ENCODE assay signal across 17 cellular contexts in genomic region chr14:74008843-74009499, GRCh38. TPM values are rescaled to one million over a fixed set of nuclear protein-coding genes. Genes with fewer than 3 reads are reported as not detected.
DNase-seq lines count a peak whose midpoint lies in the region; ATAC-seq, FAIRE-seq and TF ChIP-seq lines count a peak whose summit lies in the region.
"Had no signal": no experiment of that assay in that cellular context is flagged by ENCODE, and none has a peak within 500 bp of the region (broad histone marks: within the 10 kb centered on the region; RNA-seq: fewer than 3 reads in every experiment).

No MANE protein-coding gene starts in this region.

- H3K27ac ChIP-seq in endothelial cell of umbilical vein (ENCODE audit: insufficient read depth, low read depth, low read length) (peak overlapping the region; percentile 69), osteoblast (ENCODE audit: low read depth, low read length) (no peak overlapping the region), adrenal gland (no peak overlapping the region)
- H3K27ac ChIP-seq: BLaER1 had no signal

- no peaks in the 10 kb centered on the region for H3K27me3 Mint-ChIP-seq in memory B cell
- H3K27me3 Mint-ChIP-seq: CD4-positive, alpha-beta memory T cell had no signal

- H3K36me3 ChIP-seq in endothelial cell of umbilical vein (ENCODE audit: control insufficient read depth in 2 of 2, extremely low read depth in 1 of 2, insufficient read depth in 2 of 2, low read length in 2 of 2) (peaks cover 2% of the 10 kb centered on the region in 2 experiments), osteoblast (ENCODE audit: insufficient read depth, low read length) (peaks cover 49% of the 10 kb centered on the region), adrenal gland (replicated peaks in 1 of 2) (peaks cover 0 to 22% of the 10 kb centered on the region in 2 donors)

- TF ChIP-seq POLR2A in endothelial cell of umbilical vein (IDR thresholded peaks at IDR 0.05; ENCODE audit: low read depth, low read length) (no peak), adrenal gland (IDR thresholded peaks at IDR 0.05) (no peak)

- no peak overlapping the region for H3K4me3 ChIP-seq in endothelial cell of umbilical vein (replicated peaks in 1 of 3; ENCODE audit: insufficient read depth in 1 of 3, low read depth in 1 of 3, low read length in 3 of 3)
- H3K4me3 ChIP-seq in osteoblast (ENCODE audit: insufficient read depth, low read length) = no peak overlapping the region
- no peak overlapping the region for H3K4me3 ChIP-seq in adrenal gland
- H3K4me3 ChIP-seq: BLaER1 had no signal

- ATAC-seq in memory B cell (ENCODE audit: low read depth) = no peak
- no peak for ATAC-seq in activated CD4-positive, CD25-positive, alpha-beta regulatory T cell treated with anti-CD3 and anti-CD28 coated beads, Interleukin-2, amount 50 U/mL, for 24 hours

- BruUV-seq in endothelial cell of umbilical vein (replicated peaks; lab: Mats Ljungman, UMichigan) = TSS peak; percentile 21

- dilution Hi-C loops in endothelial cell of umbilical vein (cut with MboI; ENCODE audit: extremely low pct_ligation_motif_present, low sequenced_read_pairs) = no loop called here

- H3K9ac ChIP-seq in endothelial cell of umbilical vein (replicated peaks; ENCODE audit: extremely low read depth, insufficient read depth, low read length) = peak overlapping the region; percentile 55
- H3K9ac ChIP-seq: BLaER1 had no signal

- H3K9me3 Mint-ChIP-seq in memory B cell = no peaks in the 10 kb centered on the region
- H3K9me3 Mint-ChIP-seq: CD14-positive monocyte; CD4-positive, alpha-beta memory T cell; H9 had no signal

- H2AFZ ChIP-seq in endothelial cell of umbilical vein (ENCODE audit: low read depth, low read length) (no peak overlapping the region), osteoblast (ENCODE audit: low read length) (no peak overlapping the region)

- H4K20me1 ChIP-seq in endothelial cell of umbilical vein (replicated peaks; ENCODE audit: control insufficient read depth, extremely low read depth, insufficient read depth, low read length) (no peaks in the 10 kb centered on the region), osteoblast (ENCODE audit: insufficient read depth, low read length) (no peaks in the 10 kb centered on the region)
- H4K20me1 ChIP-seq: BLaER1 had no signal

- CTCF ChIA-PET in endothelial cell of umbilical vein (lab: Charles Lee) = interaction anchor here (0.8 kb wide), 1 partner anchor 10 kb away, joined by 3 read pairs; the partner anchor contains the start of genes BBOF1 and ENTPD5

- TF ChIP-seq CTCF in endothelial cell of umbilical vein (IDR thresholded peaks at IDR 0.05; ENCODE audit: extremely low read depth in 1 of 2, insufficient read depth in 1 of 2, low read depth in 1 of 2, low read length in 2 of 2) (no peak), osteoblast (IDR thresholded peaks at IDR 0.05; ENCODE audit: extremely low read depth, low read depth, low read length) (no peak), adrenal gland (IDR thresholded peaks at IDR 0.05) (no peak)

- POLR2A ChIA-PET in endothelial cell of umbilical vein (lab: Charles Lee) = no interaction called here

- no peaks in the 10 kb centered on the region for H3K79me2 ChIP-seq in endothelial cell of umbilical vein (ENCODE audit: control insufficient read depth, insufficient read depth, low read length)
- no peaks in the 10 kb centered on the region for H3K79me2 ChIP-seq in osteoblast (ENCODE audit: insufficient read depth, low read length)

- H3K27me3 ChIP-seq in endothelial cell of umbilical vein (ENCODE audit: control insufficient read depth in 2 of 2, insufficient read depth in 2 of 2, low read length in 2 of 2) (no peaks in the 10 kb centered on the region), osteoblast (ENCODE audit: insufficient read depth, low read length) (no peaks in the 10 kb centered on the region), adrenal gland (no peaks in the 10 kb centered on the region)
- H3K27me3 ChIP-seq: BLaER1 had no signal

- peaks cover 16% of the 10 kb centered on the region for H3K36me3 Mint-ChIP-seq in memory B cell

- peaks cover 3% of the 10 kb centered on the region for H3K4me1 Mint-ChIP-seq in memory B cell
- H3K4me1 Mint-ChIP-seq: CD4-positive, alpha-beta memory T cell; H9 had no signal

- H3K27ac Mint-ChIP-seq in memory B cell = peak overlapping the region; percentile 3
- H3K27ac Mint-ChIP-seq: CD4-positive, alpha-beta memory T cell; H9 had no signal

- H3K9me3 ChIP-seq in endothelial cell of umbilical vein (replicated peaks; ENCODE audit: control insufficient read depth, insufficient read depth, low read length) = no peaks in the 10 kb centered on the region
- no peaks in the 10 kb centered on the region for H3K9me3 ChIP-seq in osteoblast (ENCODE audit: low read depth, low read length)
- no peaks in the 10 kb centered on the region for H3K9me3 ChIP-seq in adrenal gland (replicated peaks in 1 of 3)
- H3K9me3 ChIP-seq: BLaER1 had no signal

- intact Hi-C loops in endothelial cell of umbilical vein (cut with micrococcal nuclease) (no loop called here), adrenal gland (cut with DNase I) (no loop called here)

- 86 to 93% (median 87%) methylated on average over 2 of the region's 2 CpGs for WGBS in adrenal gland, 4 donors

- H3K4me2 ChIP-seq in endothelial cell of umbilical vein (ENCODE audit: insufficient read depth, low read length) (peak overlapping the region; percentile 1), osteoblast (ENCODE audit: insufficient read depth, low read length) (no peak overlapping the region)
- H3K4me2 ChIP-seq: BLaER1 had no signal

- no peak overlapping the region for H3K4me3 Mint-ChIP-seq in memory B cell
- H3K4me3 Mint-ChIP-seq: CD14-positive monocyte; CD4-positive, alpha-beta memory T cell; H9 had no signal

- H3K9me1 ChIP-seq in endothelial cell of umbilical vein (replicated peaks; ENCODE audit: control insufficient read depth, extremely low read depth, insufficient read depth, low read length) = no peaks in the 10 kb centered on the region

- DNase-seq in HTR-8/SVneo (ENCODE audit: insufficient read length, low spot score) (no peak), endothelial cell of umbilical vein (ENCODE audit: low read depth, low spot score) (peak; percentile 78), memory B cell (ENCODE audit: low spot score in 2 of 2) (no peak), renal cortical epithelial cell (ENCODE audit: low read depth) (peak; percentile 47), NCI-H1105 treated with DMSO at 0.1 percent for 48 hours (lab: John Stamatoyannopoulos, UW) (no peak), osteoblast (ENCODE audit: insufficient read length, low spot score, missing footprints) (no peak), adrenal gland (no peak)
- DNase-seq: 8988T; CD4-positive, alpha-beta memory T cell; DMS153; DMS79; GF-D8; GOT3; H9 had no signal

- peaks cover 10% of the 10 kb centered on the region for H3K4me1 ChIP-seq in endothelial cell of umbilical vein (ENCODE audit: control insufficient read depth, extremely low read depth, insufficient read depth, low read length)
- H3K4me1 ChIP-seq in osteoblast (ENCODE audit: insufficient read depth, low read length) = no peaks in the 10 kb centered on the region
- H3K4me1 ChIP-seq in adrenal gland (replicated peaks in 1 of 2) = no peaks in the 10 kb centered on the region
- H3K4me1 ChIP-seq: BLaER1 had no signal

- FAIRE-seq in HTR-8/SVneo (lab: Jason Lieb, UNC) (peak; percentile 44), endothelial cell of umbilical vein (lab: Jason Lieb, UNC) (peak; percentile 74)

RNA-seq across cellular contexts. Expression of gene ENTPD5, which starts 10.1 kb away (rescaled TPM):
- total RNA-seq in endothelial cell of umbilical vein = 13.0 and 14.7 TPM in 2 replicates
- 8.4 TPM in 2 replicates for polyA plus RNA-seq in endothelial cell of umbilical vein
- 7.4 and 7.6 TPM in 2 replicates for polyA plus RNA-seq in endothelial cell of umbilical vein (2011; cell fraction: cytosol; rRNA removed)
- 17.5 and 22.7 TPM in 2 replicates for polyA plus RNA-seq in endothelial cell of umbilical vein (2011; cell fraction: nucleus; rRNA removed)
- 8.8 and 9.0 TPM in 2 replicates for polyA plus RNA-seq in endothelial cell of umbilical vein (2012)
- polyA minus RNA-seq in endothelial cell of umbilical vein = 14.5 and 17.3 TPM in 2 replicates
- 3.2 TPM for polyA minus RNA-seq in endothelial cell of umbilical vein (2011; cell fraction: cytosol; rRNA and poly(A)+ RNA removed)
- polyA minus RNA-seq in endothelial cell of umbilical vein (2011; cell fraction: nucleus; rRNA and poly(A)+ RNA removed) = 9.0 and 11.1 TPM in 2 replicates
- 8.9 and 14.3 TPM in 2 replicates for total RNA-seq in renal cortical epithelial cell
- total RNA-seq in osteoblast = 10.1 and 12.7 TPM in 2 replicates
- total RNA-seq in adrenal gland = 10 to 100 TPM in 7 of 8 donors, 1 to 10 TPM in 1; 9.8 to 18.5 (median 14.7) TPM
- polyA plus RNA-seq in adrenal gland = 10 to 100 TPM in 1 of 3 donors, 1 to 10 TPM in 2; 6.5 to 14.9 (median 9.5) TPM

RNA-seq across cellular contexts. Expression of gene BBOF1, which starts 10.2 kb away (rescaled TPM):
- total RNA-seq in endothelial cell of umbilical vein (2.2 and 2.3 TPM in 2 replicates), renal cortical epithelial cell (13.9 and 15.8 TPM in 2 replicates), osteoblast (14.1 and 15.9 TPM in 2 replicates), adrenal gland (10 to 100 TPM in 1 of 8 donors, 1 to 10 TPM in 7; 1.4 to 29.3 (median 3.3) TPM)
- polyA plus RNA-seq in endothelial cell of umbilical vein (0.54 and 0.63 TPM in 2 replicates), adrenal gland (10 to 100 TPM in 1 of 3 donors, 1 to 10 TPM in 2; 4.8 to 13.4 (median 7.9) TPM)
- 0.80 and 0.92 TPM in 2 replicates for polyA plus RNA-seq in endothelial cell of umbilical vein (2011; cell fraction: cytosol; rRNA removed)
- polyA plus RNA-seq in endothelial cell of umbilical vein (2011; cell fraction: nucleus; rRNA removed) = 1.5 and 3.4 TPM in 2 replicates
- polyA plus RNA-seq in endothelial cell of umbilical vein (2012) = 2.1 and 3.1 TPM in 2 replicates
- polyA minus RNA-seq in endothelial cell of umbilical vein = 0.41 and 1.0 TPM in 2 replicates
- polyA minus RNA-seq in endothelial cell of umbilical vein (2011; cell fraction: cytosol; rRNA and poly(A)+ RNA removed) = 0.92 TPM
- polyA minus RNA-seq in endothelial cell of umbilical vein (2011; cell fraction: nucleus; rRNA and poly(A)+ RNA removed) = 0.77 and 1.1 TPM in 2 replicates

RNA-seq across cellular contexts. Expression of gene COQ6, which starts 58.9 kb away (rescaled TPM):
- total RNA-seq in endothelial cell of umbilical vein (20.3 and 20.7 TPM in 2 replicates), renal cortical epithelial cell (17.2 and 23.7 TPM in 2 replicates), osteoblast (23.0 and 23.5 TPM in 2 replicates), adrenal gland (100 to 1,000 TPM in 1 of 8 donors, 10 to 100 TPM in 7; 51.1 to 144 (median 70.1) TPM)
- polyA plus RNA-seq in endothelial cell of umbilical vein (34.7 and 35.3 TPM in 2 replicates), adrenal gland (10 to 100 TPM; 37.4 to 63.7 (median 54.2) TPM)
- 24.5 and 25.1 TPM in 2 replicates for polyA plus RNA-seq in endothelial cell of umbilical vein (2011; cell fraction: cytosol; rRNA removed)
- polyA plus RNA-seq in endothelial cell of umbilical vein (2011; cell fraction: nucleus; rRNA removed) = 65.2 and 74.4 TPM in 2 replicates
- polyA plus RNA-seq in endothelial cell of umbilical vein (2012) = 15.1 and 15.3 TPM in 2 replicates
- polyA minus RNA-seq in endothelial cell of umbilical vein = 18.0 and 25.2 TPM in 2 replicates
- polyA minus RNA-seq in endothelial cell of umbilical vein (2011; cell fraction: cytosol; rRNA and poly(A)+ RNA removed) = 16.5 TPM
- polyA minus RNA-seq in endothelial cell of umbilical vein (2011; cell fraction: nucleus; rRNA and poly(A)+ RNA removed) = 15.8 and 24.3 TPM in 2 replicates

RNA-seq across cellular contexts. Expression of gene FAM161B, which starts 59.1 kb away (rescaled TPM):
- total RNA-seq in endothelial cell of umbilical vein (3.1 and 3.3 TPM in 2 replicates), renal cortical epithelial cell (2.3 and 7.5 TPM in 2 replicates), osteoblast (5.1 and 5.6 TPM in 2 replicates), adrenal gland (10 to 100 TPM in 6 of 8 donors, 1 to 10 TPM in 2; 7.2 to 25.2 (median 12.8) TPM)
- polyA plus RNA-seq in endothelial cell of umbilical vein (1.4 and 1.6 TPM in 2 replicates), adrenal gland (10 to 100 TPM in 1 of 3 donors, 1 to 10 TPM in 2; 4.1 to 11.1 (median 5.2) TPM)
- polyA plus RNA-seq in endothelial cell of umbilical vein (2011; cell fraction: cytosol; rRNA removed) = 1.9 and 2.2 TPM in 2 replicates
- polyA plus RNA-seq in endothelial cell of umbilical vein (2011; cell fraction: nucleus; rRNA removed) = 1.1 and 1.5 TPM in 2 replicates
- polyA plus RNA-seq in endothelial cell of umbilical vein (2012) = 2.7 and 3.3 TPM in 2 replicates
- polyA minus RNA-seq in endothelial cell of umbilical vein = 2.1 and 2.5 TPM in 2 replicates
- polyA minus RNA-seq in endothelial cell of umbilical vein (2011; cell fraction: cytosol; rRNA and poly(A)+ RNA removed) = 1.0 TPM
- 1.6 and 1.7 TPM in 2 replicates for polyA minus RNA-seq in endothelial cell of umbilical vein (2011; cell fraction: nucleus; rRNA and poly(A)+ RNA removed)

Comparison
In these comparisons a context has a peak if more than half of its experiments do, and no peak if none do; other contexts are left out.
1. DNase-seq: peak in endothelial cell of umbilical vein (single experiment) and renal cortical epithelial cell (single experiment); none in HTR-8/SVneo (single experiment), memory B cell (0 of 2), NCI-H1105 treated with DMSO at 0.1 percent for 48 hours (single experiment), osteoblast (single experiment) and adrenal gland (0 of 7).